15 cellular contexts compared by ENCODE assay signal in the genomic region with DNA sequence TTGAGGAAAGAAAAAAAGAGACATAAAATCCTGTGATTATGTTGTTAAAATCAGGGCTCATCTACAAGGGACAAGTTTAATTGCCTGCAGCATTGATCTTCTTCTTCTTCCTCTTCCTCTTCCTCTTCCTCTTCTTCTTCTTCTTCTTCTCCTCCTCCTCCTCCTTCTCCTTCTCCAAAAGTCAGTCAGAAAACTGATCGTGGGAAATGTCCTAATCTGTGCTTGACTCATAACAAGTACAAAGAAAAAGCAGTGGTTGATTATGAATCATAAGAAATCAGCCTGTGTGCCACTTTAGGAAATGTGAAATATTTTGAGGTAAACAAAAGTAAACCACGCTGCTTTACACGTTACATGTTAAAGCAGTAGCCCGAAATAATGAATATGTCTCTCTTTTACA. TPM values are rescaled to one million over a fixed set of nuclear protein-coding genes. Genes with fewer than 3 reads are reported as not detected.
DNase-seq lines count a peak whose midpoint lies in the region; ATAC-seq, FAIRE-seq and TF ChIP-seq lines count a peak whose summit lies in the region.
"Had no signal": no experiment of that assay in that cellular context is flagged by ENCODE, and none has a peak within 500 bp of the region (broad histone marks: within the 10 kb centered on the region; RNA-seq: fewer than 3 reads in every experiment).

No MANE protein-coding gene starts in this region.

- H3K27me3 ChIP-seq in astrocyte (ENCODE audit: insufficient read depth, low read length) (no peaks in the 10 kb centered on the region), Peyer's patch (no peaks in the 10 kb centered on the region)
- no peaks in the 10 kb centered on the region for H3K27me3 ChIP-seq in CD4-positive, alpha-beta T cell (ENCODE audit: control insufficient read depth, insufficient read depth, low read length)

- no peak overlapping the region for H3K27ac Mint-ChIP-seq in astrocyte (ENCODE audit: unreplicated experiment)
- H3K27ac Mint-ChIP-seq in CD4-positive, alpha-beta T cell: no peak overlapping the region
- H3K27ac Mint-ChIP-seq: nephron, type B pancreatic cell had no signal

- DNase-seq in AG08396 (ENCODE audit: low spot score) (peak; percentile 19), HT1080 (ENCODE audit: low read depth) (peak; percentile 73), astrocyte (ENCODE audit: low read depth) (peak; percentile 72), foreskin fibroblast (peak; percentile 44 to 66), Peyer's patch (no peak), NCI-H1436 treated with DMSO at 0.1 percent for 48 hours (lab: John Stamatoyannopoulos, UW) (no peak), nucleus accumbens (lab: John Stamatoyannopoulos, UW) (no peak)
- DNase-seq in CD4-positive, alpha-beta T cell: no peak
- DNase-seq: NCI-H1694; NK-92 treated with Interleukin-12 subunit alpha and Interleukin-12 subunit beta, amount 100 ng/mL, for 24 hours had no signal

- no peaks in the 10 kb centered on the region for H4K20me1 ChIP-seq in astrocyte (ENCODE audit: insufficient read depth, low read length)

- H3K79me2 ChIP-seq in astrocyte (ENCODE audit: insufficient read depth, low read length): peaks cover 16% of the 10 kb centered on the region

- H3K4me1 ChIP-seq in astrocyte (ENCODE audit: insufficient read depth, low read length) (peaks cover 10% of the 10 kb centered on the region), Peyer's patch (peaks cover 0 to 1% (median 0%) of the 10 kb centered on the region in 4 donors)

- no peaks in the 10 kb centered on the region for H3K36me3 ChIP-seq in astrocyte (ENCODE audit: insufficient read depth, low read length)
- no peaks in the 10 kb centered on the region for H3K36me3 ChIP-seq in Peyer's patch

- H2AFZ ChIP-seq in astrocyte (ENCODE audit: low read depth, low read length): no peak overlapping the region

- no peaks in the 10 kb centered on the region for H3K36me3 Mint-ChIP-seq in astrocyte (ENCODE audit: low read depth, unreplicated experiment)
- peaks cover 7% of the 10 kb centered on the region for H3K36me3 Mint-ChIP-seq in CD4-positive, alpha-beta T cell (ENCODE audit: low read depth)
- H3K36me3 Mint-ChIP-seq: type B pancreatic cell had no signal

- FAIRE-seq in astrocyte (lab: Jason Lieb, UNC): no peak
- FAIRE-seq: G401.6 had no signal

- H3K9ac ChIP-seq in astrocyte (ENCODE audit: low read length): peak overlapping the region; percentile 30

- peak overlapping the region; percentile 52 for H3K27ac ChIP-seq in astrocyte (ENCODE audit: low read depth, low read length)
- no peak overlapping the region for H3K27ac ChIP-seq in Peyer's patch
- H3K27ac ChIP-seq in CD4-positive, alpha-beta T cell (ENCODE audit: low read depth, low read length): no peak overlapping the region

- no peaks in the 10 kb centered on the region for H3K9me3 ChIP-seq in astrocyte (ENCODE audit: insufficient read depth, low read depth, low read length)
- no peaks in the 10 kb centered on the region for H3K9me3 ChIP-seq in Peyer's patch
- no peaks in the 10 kb centered on the region for H3K9me3 ChIP-seq in CD4-positive, alpha-beta T cell (ENCODE audit: control insufficient read depth, low read length)

- ATAC-seq in CD4-positive, alpha-beta T cell (ENCODE audit: poor library complexity): no peak

- intact Hi-C loops in CD4-positive, alpha-beta T cell (cut with DNase I, micrococcal nuclease): loop anchor here in 1 of 2 experiments (10.0 kb wide), 1 partner anchor 82 kb away; no protein-coding TSS in a partner anchor

- TF ChIP-seq POLR2A in Peyer's patch (IDR thresholded peaks at IDR 0.05): no peak

- peak overlapping the region; percentile 61 for H3K4me2 ChIP-seq in astrocyte (ENCODE audit: low read length)

- H3K27me3 Mint-ChIP-seq in astrocyte (ENCODE audit: low read depth, unreplicated experiment): no peaks in the 10 kb centered on the region
- H3K27me3 Mint-ChIP-seq in CD4-positive, alpha-beta T cell: no peaks in the 10 kb centered on the region
- H3K27me3 Mint-ChIP-seq: type B pancreatic cell had no signal

- CTCF ChIA-PET in CD4-positive, alpha-beta T cell (lab: Charles Lee): no interaction called here

- H3K4me3 Mint-ChIP-seq in astrocyte (ENCODE audit: unreplicated experiment): no peak overlapping the region
- no peak overlapping the region for H3K4me3 Mint-ChIP-seq in CD4-positive, alpha-beta T cell
- H3K4me3 Mint-ChIP-seq: type B pancreatic cell had no signal

- POLR2A ChIA-PET in CD4-positive, alpha-beta T cell (lab: Charles Lee): interaction anchor here (3.4 kb wide), 1 partner anchor 19 kb away, joined by 36 read pairs; a partner anchor contains a TSS

- TF ChIP-seq CTCF in astrocyte (IDR thresholded peaks at IDR 0.05; ENCODE audit: insufficient read depth, low read depth, low read length) (no peak), foreskin fibroblast (IDR thresholded peaks at IDR 0.05; ENCODE audit: low read depth, low read length) (no peak), Peyer's patch (IDR thresholded peaks at IDR 0.05) (no peak)
- TF ChIP-seq CTCF in CD4-positive, alpha-beta T cell (IDR thresholded peaks at IDR 0.05): no peak

- H3K4me3 ChIP-seq in astrocyte (ENCODE audit: insufficient read depth, low read depth, low read length) (no peak overlapping the region), foreskin fibroblast (ENCODE audit: low read depth in 1 of 2, low read length in 2 of 2) (no peak overlapping the region), Peyer's patch (no peak overlapping the region)
- H3K4me3 ChIP-seq: skin epidermis had no signal

- H3K9me3 Mint-ChIP-seq in astrocyte (ENCODE audit: unreplicated experiment): no peaks in the 10 kb centered on the region
- no peaks in the 10 kb centered on the region for H3K9me3 Mint-ChIP-seq in CD4-positive, alpha-beta T cell
- H3K9me3 Mint-ChIP-seq: nephron, type B pancreatic cell had no signal

- H3K4me1 Mint-ChIP-seq in astrocyte (ENCODE audit: low read depth, unreplicated experiment): peaks cover 13% of the 10 kb centered on the region
- peaks cover 30% of the 10 kb centered on the region for H3K4me1 Mint-ChIP-seq in CD4-positive, alpha-beta T cell (ENCODE audit: low read depth)

RNA-seq across cellular contexts. Expression of a gene that starts 2.7 kb away (rescaled TPM):
- 11.0 and 13.7 TPM in 2 replicates for total RNA-seq in HT1080 (2014; rRNA removed; shearing (Covaris generic))
- 7.1 and 10.0 TPM in 2 replicates for polyA plus RNA-seq in HT1080 (2015; cell fraction: cytosol; rRNA removed)
- 22.7 and 24.0 TPM in 2 replicates for polyA plus RNA-seq in HT1080 (2015; cell fraction: nucleus; rRNA removed)
- total RNA-seq in astrocyte (69.6 and 75.8 TPM in 2 replicates), Peyer's patch (10 to 100 TPM in 2 of 4 donors, 1 to 10 TPM in 2; 4.4 to 15.7 (median 10.0) TPM)
- 1 to 10 TPM; 1.1 to 1.7 TPM for total RNA-seq in CD4-positive, alpha-beta T cell
- total RNA-seq: HT-29 had no signal

RNA-seq across cellular contexts. Expression of a gene that starts 18.8 kb away (rescaled TPM):
- total RNA-seq in HT1080 (2014; rRNA removed; shearing (Covaris generic)): 44.1 and 52.4 TPM in 2 replicates
- polyA plus RNA-seq in HT1080 (2015; cell fraction: cytosol; rRNA removed): 57.0 and 63.3 TPM in 2 replicates
- 22.3 and 25.8 TPM in 2 replicates for polyA plus RNA-seq in HT1080 (2015; cell fraction: nucleus; rRNA removed)
- 22.5 and 23.5 TPM in 2 replicates for total RNA-seq in astrocyte
- total RNA-seq in Peyer's patch: 10 to 100 TPM in 3 of 4 donors, 1 to 10 TPM in 1; 6.0 to 26.1 (median 19.1) TPM
- 1 to 10 TPM; 4.4 to 5.4 TPM for total RNA-seq in CD4-positive, alpha-beta T cell

Comparison
In these comparisons a context has a peak if more than half of its experiments do, and no peak if none do; other contexts are left out.
1. DNase-seq: peak in AG08396 (single experiment), HT1080 (single experiment), astrocyte (single experiment) and foreskin fibroblast (2 of 2); none in Peyer's patch (0 of 3), NCI-H1436 treated with DMSO at 0.1 percent for 48 hours (single experiment), CD4-positive, alpha-beta T cell (0 of 10) and nucleus accumbens (0 of 56).